Comparison of ENCODE assay signal across 21 cellular contexts in genomic region chr2:8623576-8623957, GRCh38.
"Had no signal": no experiment of that assay in that cellular context is flagged by ENCODE, and none has a peak within 500 bp of the region (broad histone marks: within the 10 kb centered on the region; RNA-seq: fewer than 3 reads in every experiment).

No MANE protein-coding gene starts in this region.

- H3K36me3 ChIP-seq: adrenal gland, cardiac muscle cell, gastrocnemius medialis, left ventricle myocardium inferior, spleen, upper lobe of left lung had no signal

- H3K27me3 Mint-ChIP-seq: brain had no signal

- H3K9me3 Mint-ChIP-seq: activated naive CD8-positive, alpha-beta T cell treated with anti-CD3 and anti-CD28 coated beads for 36 hours; effector memory CD8-positive, alpha-beta T cell; T-cell had no signal

- H3K9me3 ChIP-seq: adrenal gland, gastrocnemius medialis, left ventricle myocardium inferior, spleen, upper lobe of left lung had no signal

- H3K4me3 ChIP-seq: adrenal gland, cardiac muscle cell, coronary artery, gastrocnemius medialis, left ventricle myocardium inferior, spleen, upper lobe of left lung had no signal

- H3K4me3 Mint-ChIP-seq: activated naive CD8-positive, alpha-beta T cell treated with anti-CD3 and anti-CD28 coated beads for 36 hours; effector memory CD8-positive, alpha-beta T cell; nephron progenitor cell; T-cell had no signal

- DNase-seq: activated CD4-positive, alpha-beta T cell treated with anti-CD3 and anti-CD28 coated beads for 4 hours; activated CD4-positive, alpha-beta T cell treated with anti-CD3 and anti-CD28 coated beads, Interleukin-2, amount 50 U/mL, for 4 hours; activated CD8-positive, alpha-beta memory T cell treated with anti-CD3 and anti-CD28 coated beads for 24 hours; activated naive CD4-positive, alpha-beta T cell; activated naive CD8-positive, alpha-beta T cell treated with anti-CD3 and anti-CD28 coated beads for 36 hours; adrenal gland; cerebellar nuclear complex; effector memory CD8-positive, alpha-beta T cell; gastrocnemius medialis; glutamatergic neuron; islet precursor cell; left ventricle myocardium inferior; nephron progenitor cell; spleen; stimulated activated naive CD8-positive, alpha-beta T cell treated with anti-CD3 and anti-CD28 coated beads, Interleukin-15, Interleukin-2, amounts not matched to agents 100 U/mL and 50 U/mL, for 24 hours; substantia nigra; T-cell; upper lobe of left lung had no signal

- H3K4me1 ChIP-seq: adrenal gland, gastrocnemius medialis, upper lobe of left lung had no signal

- H3K36me3 Mint-ChIP-seq: activated naive CD8-positive, alpha-beta T cell treated with anti-CD3 and anti-CD28 coated beads for 36 hours; brain; T-cell had no signal

- H3K4me1 Mint-ChIP-seq: activated naive CD8-positive, alpha-beta T cell treated with anti-CD3 and anti-CD28 coated beads for 36 hours had no signal

- H3K27ac ChIP-seq: adrenal gland, cardiac muscle cell, coronary artery, gastrocnemius medialis, left ventricle myocardium inferior, upper lobe of left lung had no signal

- H3K27ac Mint-ChIP-seq: activated naive CD8-positive, alpha-beta T cell treated with anti-CD3 and anti-CD28 coated beads for 36 hours; T-cell had no signal

- H3K27me3 ChIP-seq: adrenal gland, cardiac muscle cell, gastrocnemius medialis, spleen, upper lobe of left lung had no signal

- ATAC-seq: effector memory CD8-positive, alpha-beta T cell; gastrocnemius medialis; stimulated activated naive CD8-positive, alpha-beta T cell treated with anti-CD3 and anti-CD28 coated beads, Interleukin-15, Interleukin-2, amounts not matched to agents 100 U/mL and 50 U/mL, for 24 hours; T-cell had no signal
